ENCODE assay signal across 24 cellular contexts in the genomic region with DNA sequence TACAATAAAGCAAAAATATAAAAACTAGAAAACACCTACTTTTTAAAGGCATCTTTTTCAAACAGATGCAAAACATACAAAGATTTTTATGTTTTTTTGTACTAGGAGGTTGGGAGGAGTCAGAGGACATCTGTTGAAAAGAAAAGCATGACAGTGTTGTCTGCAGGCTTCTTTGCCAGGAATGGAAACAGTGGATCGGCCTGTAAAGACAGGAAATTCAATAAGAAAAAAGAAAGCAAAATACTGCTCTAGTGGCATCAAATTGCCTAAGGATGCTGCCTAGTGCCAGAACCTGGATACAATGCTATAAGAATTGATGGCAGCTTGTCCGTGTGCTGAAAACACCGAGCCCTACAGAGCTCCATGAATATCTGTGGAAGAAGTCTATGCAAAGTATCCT.
DNase-seq lines count a peak whose midpoint lies in the region; ATAC-seq lines count a peak whose summit lies in the region.
"Had no signal": no experiment of that assay in that cellular context is flagged by ENCODE, and none has a peak within 500 bp of the region (broad histone marks: within the 10 kb centered on the region; RNA-seq: fewer than 3 reads in every experiment).

No MANE protein-coding gene starts in this region.

- no peaks in the 10 kb centered on the region for H3K9me3 ChIP-seq in mesenchymal stem cell (ENCODE audit: control insufficient read depth, low read length)
- H3K9me3 ChIP-seq: sigmoid colon, suprapubic skin had no signal

- no peak overlapping the region for H2AK5ac ChIP-seq in mesenchymal stem cell (ENCODE audit: low read length, severe bottlenecking)

- ATAC-seq in stimulated activated naive CD8-positive, alpha-beta T cell treated with anti-CD3 and anti-CD28 coated beads, Interleukin-15, Interleukin-2, amounts not matched to agents 100 U/mL and 50 U/mL, for 24 hours: no peak
- ATAC-seq: effector memory CD8-positive, alpha-beta T cell; foreskin keratinocyte; K562; left lobe of liver; T-helper 17 cell had no signal

- H2BK12ac ChIP-seq in mesenchymal stem cell (ENCODE audit: low read length in 2 of 2): no peak overlapping the region

- H4K91ac ChIP-seq in mesenchymal stem cell (ENCODE audit: low read length): no peak overlapping the region

- H3K18ac ChIP-seq in mesenchymal stem cell (ENCODE audit: low read depth in 1 of 2, low read length in 2 of 2): no peak overlapping the region

- no peak overlapping the region for H3K4me2 ChIP-seq in mesenchymal stem cell (ENCODE audit: low read length, poor library complexity, severe bottlenecking)

- no peak overlapping the region for H2BK120ac ChIP-seq in mesenchymal stem cell (ENCODE audit: low read depth, low read length)

- H3K27ac ChIP-seq in mesenchymal stem cell (ENCODE audit: low read length, poor library complexity, severe bottlenecking): no peak overlapping the region
- H3K27ac ChIP-seq: cardiac muscle cell, foreskin keratinocyte, sigmoid colon, suprapubic skin had no signal

- H2BK5ac ChIP-seq in mesenchymal stem cell (ENCODE audit: low read depth, low read length, poor library complexity, severe bottlenecking): no peak overlapping the region

- no peak overlapping the region for H3K14ac ChIP-seq in mesenchymal stem cell (ENCODE audit: low read length in 2 of 2)

- no peak overlapping the region for H3K4ac ChIP-seq in mesenchymal stem cell (ENCODE audit: low read depth in 1 of 2, low read length in 2 of 2)

- WGBS in mesenchymal stem cell: 93% methylated on average over 3 of the region's 3 CpGs

- DNase-seq in SK-N-DZ (ENCODE audit: low spot score) (peak; percentile 28), epidermal melanocyte (ENCODE audit: insufficient read length, low spot score) (peak; percentile 26), mesenchymal stem cell (no peak), amniotic stem cell (lab: John Stamatoyannopoulos, UW) (no peak), NCI-H1105 (lab: John Stamatoyannopoulos, UW) (no peak), NCI-H146 treated with DMSO at 0.1 percent for 48 hours (lab: John Stamatoyannopoulos, UW; ENCODE audit: unreplicated experiment) (no peak)
- no peak for DNase-seq in stimulated activated naive CD8-positive, alpha-beta T cell treated with anti-CD3 and anti-CD28 coated beads, Interleukin-15, Interleukin-2, amounts not matched to agents 100 U/mL and 50 U/mL, for 24 hours
- DNase-seq: activated B cell treated with CpG ODN at 0.5 μM for 24 hours; activated naive CD8-positive, alpha-beta T cell treated with anti-CD3 and anti-CD28 coated beads, Interleukin-2, amount 10 ng/mL, durations not matched to agents 7 days and 5 days; activated T-cell treated with anti-CD3 and anti-CD28 coated beads, Interleukin-2, amount 50 U/mL, for 48 hours; effector memory CD8-positive, alpha-beta T cell; foreskin keratinocyte; HCEC 1CT; NCI-H1092 treated with DMSO at 0.1 percent for 48 hours; NCI-H774; occipital lobe; SIG-M5; sigmoid colon; stimulated activated CD4-positive, alpha-beta T cell treated with anti-CD3 and anti-CD28 coated beads, Interleukin-4, amount 100 ng/mL, for 1 hour; T-helper 17 cell had no signal

- no peaks in the 10 kb centered on the region for H3K4me1 ChIP-seq in mesenchymal stem cell (ENCODE audit: control insufficient read depth, insufficient read depth, low read depth, low read length)
- H3K4me1 ChIP-seq: foreskin keratinocyte, suprapubic skin had no signal

- H3K9ac ChIP-seq in mesenchymal stem cell (ENCODE audit: low read length): peak overlapping the region; percentile 40

- H4K8ac ChIP-seq in mesenchymal stem cell (ENCODE audit: low read length): no peak overlapping the region

- no peak overlapping the region for H3K23ac ChIP-seq in mesenchymal stem cell (ENCODE audit: low read length in 2 of 2)

- H2BK15ac ChIP-seq in mesenchymal stem cell (ENCODE audit: low read depth, poor library complexity, severe bottlenecking): no peak overlapping the region

- no peak overlapping the region for H2AFZ ChIP-seq in mesenchymal stem cell (ENCODE audit: low read depth, low read length)

- H3K36me3 ChIP-seq in mesenchymal stem cell (ENCODE audit: control insufficient read depth in 1 of 2, insufficient read depth in 2 of 2, low read depth in 1 of 2, low read length in 2 of 2): no peaks in the 10 kb centered on the region
- H3K36me3 ChIP-seq: cardiac muscle cell, sigmoid colon, suprapubic skin had no signal

- no peaks in the 10 kb centered on the region for H3K27me3 ChIP-seq in mesenchymal stem cell (ENCODE audit: control insufficient read depth in 1 of 2, insufficient read depth in 1 of 2, low read length in 2 of 2)
- H3K27me3 ChIP-seq: cardiac muscle cell, foreskin keratinocyte, sigmoid colon, suprapubic skin had no signal

- H3K79me1 ChIP-seq in mesenchymal stem cell (replicated peaks; ENCODE audit: low read length, poor library complexity, severe bottlenecking): peaks cover 9% of the 10 kb centered on the region

- no peak overlapping the region for H3K4me3 ChIP-seq in mesenchymal stem cell (ENCODE audit: insufficient read depth in 1 of 2, low read depth in 1 of 2, low read length in 2 of 2)
- H3K4me3 ChIP-seq: cardiac muscle cell, K562, sigmoid colon, suprapubic skin had no signal

Comparison
In these comparisons a context has a peak if more than half of its experiments do, and no peak if none do; other contexts are left out.
1. DNase-seq: peak in SK-N-DZ (single experiment) and epidermal melanocyte (single experiment); none in mesenchymal stem cell (single experiment), stimulated activated naive CD8-positive, alpha-beta T cell treated with anti-CD3 and anti-CD28 coated beads, Interleukin-15, Interleukin-2, amounts not matched to agents 100 U/mL and 50 U/mL, for 24 hours (single experiment), amniotic stem cell (single experiment), NCI-H1105 (single experiment) and NCI-H146 treated with DMSO at 0.1 percent for 48 hours (single experiment).